27 cellular contexts compared by ENCODE assay signal in the genomic region with DNA sequence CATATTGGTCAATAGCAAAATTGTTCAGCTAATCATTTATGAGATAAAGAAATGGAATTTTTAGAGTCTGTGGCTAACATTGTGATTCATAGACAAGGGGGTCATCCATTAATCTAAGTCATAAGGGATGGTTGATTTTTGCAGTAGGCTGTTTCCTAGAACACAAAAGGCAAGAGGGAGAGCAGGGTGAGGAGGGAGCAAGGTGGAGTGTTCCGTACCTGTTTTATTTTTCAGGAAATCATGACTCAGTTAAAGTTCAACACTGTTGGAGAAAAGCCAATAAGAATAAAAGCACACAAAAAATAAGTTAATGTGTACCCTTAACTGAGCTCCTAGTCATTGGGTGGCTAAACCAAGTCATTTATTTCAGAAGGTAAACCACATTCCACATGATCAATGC.
"Had no signal": no experiment of that assay in that cellular context is flagged by ENCODE, and none has a peak within 500 bp of the region (broad histone marks: within the 10 kb centered on the region; RNA-seq: fewer than 3 reads in every experiment).

No MANE protein-coding gene starts in this region.

- H3K27me3 Mint-ChIP-seq: activated CD4-positive, alpha-beta T cell treated with anti-CD3 and anti-CD28 coated beads, Interleukin-2, amount 10 ng/mL, durations not matched to agents 24 days and 14 days; activated CD8-positive, alpha-beta T cell treated with anti-CD3 and anti-CD28 coated beads for 36 hours; activated T-helper 17 cell treated with anti-CD3 and anti-CD28 coated beads, Interleukin-2, amount 50 U/mL, for 72 hours; central memory CD8-positive, alpha-beta T cell; dendritic cell treated with granulocyte-macrophage colony-stimulating factor and Interleukin-4, amounts not matched to agents 40 ng/mL and 50 ng/mL, for 4 days; natural killer cell treated with Interleukin-12 subunit alpha and Interleukin-12 subunit beta and Interleukin-15 and Interleukin-18, amount 100 ng/mL, for 72 hours; stimulated activated memory B cell treated with anti-CD40 and anti-IgM and Interleukin-4, amounts not matched to agents 10 μg/mL and 1 μg/mL and 100 μg/mL, for 72 hours; stimulated activated naive CD8-positive, alpha-beta T cell treated with anti-CD3 and anti-CD28 coated beads, Interleukin-15, amount 100 ng/mL, for 72 hours; T-helper 17 cell; type B pancreatic cell had no signal

- H3K27ac Mint-ChIP-seq: activated CD4-positive, alpha-beta T cell treated with anti-CD3 and anti-CD28 coated beads, Interleukin-2, amount 10 ng/mL, durations not matched to agents 24 days and 14 days; activated CD8-positive, alpha-beta T cell treated with anti-CD3 and anti-CD28 coated beads for 36 hours; activated T-helper 17 cell treated with anti-CD3 and anti-CD28 coated beads, Interleukin-2, amount 50 U/mL, for 72 hours; dendritic cell treated with granulocyte-macrophage colony-stimulating factor and Interleukin-4, amounts not matched to agents 40 ng/mL and 50 ng/mL, for 4 days; natural killer cell treated with Interleukin-12 subunit alpha and Interleukin-12 subunit beta and Interleukin-15 and Interleukin-18, amount 100 ng/mL, for 72 hours; stimulated activated memory B cell treated with anti-CD40 and anti-IgM and Interleukin-4, amounts not matched to agents 10 μg/mL and 1 μg/mL and 100 μg/mL, for 72 hours; stimulated activated naive CD8-positive, alpha-beta T cell treated with anti-CD3 and anti-CD28 coated beads, Interleukin-15, amount 100 ng/mL, for 72 hours; T-helper 17 cell; type B pancreatic cell had no signal

- H3K4me3 ChIP-seq: lower lobe of right lung, ovary, prostate gland, smooth muscle cell, uterus had no signal

- H3K4me1 Mint-ChIP-seq: activated CD4-positive, alpha-beta T cell treated with anti-CD3 and anti-CD28 coated beads, Interleukin-2, amount 10 ng/mL, durations not matched to agents 24 days and 14 days; activated T-helper 17 cell treated with anti-CD3 and anti-CD28 coated beads, Interleukin-2, amount 50 U/mL, for 72 hours; central memory CD8-positive, alpha-beta T cell; stimulated activated memory B cell treated with anti-CD40 and anti-IgM and Interleukin-4, amounts not matched to agents 10 μg/mL and 1 μg/mL and 100 μg/mL, for 72 hours; stimulated activated naive CD8-positive, alpha-beta T cell treated with anti-CD3 and anti-CD28 coated beads, Interleukin-15, amount 100 ng/mL, for 72 hours; T-helper 17 cell had no signal

- H3K4me3 Mint-ChIP-seq: activated CD4-positive, alpha-beta T cell treated with anti-CD3 and anti-CD28 coated beads, Interleukin-2, amount 10 ng/mL, durations not matched to agents 24 days and 14 days; activated CD8-positive, alpha-beta T cell treated with anti-CD3 and anti-CD28 coated beads for 36 hours; activated T-cell treated with anti-CD3 and anti-CD28 coated beads, Interleukin-2, amount 50 U/mL, for 4 hours; activated T-helper 17 cell treated with anti-CD3 and anti-CD28 coated beads, Interleukin-2, amount 50 U/mL, for 72 hours; central memory CD8-positive, alpha-beta T cell; dendritic cell treated with granulocyte-macrophage colony-stimulating factor and Interleukin-4, amounts not matched to agents 40 ng/mL and 50 ng/mL, for 4 days; natural killer cell treated with Interleukin-12 subunit alpha and Interleukin-12 subunit beta and Interleukin-15 and Interleukin-18, amount 100 ng/mL, for 72 hours; stimulated activated memory B cell treated with anti-CD40 and anti-IgM and Interleukin-4, amounts not matched to agents 10 μg/mL and 1 μg/mL and 100 μg/mL, for 72 hours; stimulated activated naive CD8-positive, alpha-beta T cell treated with anti-CD3 and anti-CD28 coated beads, Interleukin-15, amount 100 ng/mL, for 72 hours; T-helper 17 cell; type B pancreatic cell had no signal

- H3K36me3 Mint-ChIP-seq: natural killer cell treated with Interleukin-12 subunit alpha and Interleukin-12 subunit beta and Interleukin-15 and Interleukin-18, amount 100 ng/mL, for 72 hours; stimulated activated memory B cell treated with anti-CD40 and anti-IgM and Interleukin-4, amounts not matched to agents 10 μg/mL and 1 μg/mL and 100 μg/mL, for 72 hours; type B pancreatic cell had no signal

- H3K9me3 Mint-ChIP-seq: activated CD4-positive, alpha-beta T cell treated with anti-CD3 and anti-CD28 coated beads, Interleukin-2, amount 10 ng/mL, durations not matched to agents 24 days and 14 days; type B pancreatic cell had no signal

- ATAC-seq: activated CD8-positive, alpha-beta T cell treated with anti-CD3 and anti-CD28 coated beads for 36 hours; activated T-cell treated with anti-CD3 and anti-CD28 coated beads, Interleukin-2, amount 50 U/mL, for 4 hours; activated T-helper 17 cell treated with anti-CD3 and anti-CD28 coated beads, Interleukin-2, amount 50 U/mL, for 72 hours; lower lobe of right lung; natural killer cell treated with Interleukin-12 subunit alpha and Interleukin-12 subunit beta and Interleukin-15 and Interleukin-18, amount 100 ng/mL, for 72 hours; stimulated activated memory B cell treated with anti-CD40 and anti-IgM and Interleukin-4, amounts not matched to agents 10 μg/mL and 1 μg/mL and 100 μg/mL, for 72 hours; stimulated activated naive CD8-positive, alpha-beta T cell treated with anti-CD3 and anti-CD28 coated beads, Interleukin-15, amount 100 ng/mL, for 72 hours; T-helper 17 cell had no signal

- DNase-seq: activated CD4-positive, alpha-beta T cell treated with anti-CD3 and anti-CD28 coated beads, Interleukin-2, amount 10 ng/mL, durations not matched to agents 24 days and 14 days; activated CD4-positive, CD25-positive, alpha-beta regulatory T cell treated with anti-CD3 and anti-CD28 coated beads, Interleukin-2, amount 50 U/mL, for 72 hours; activated CD8-positive, alpha-beta T cell treated with anti-CD3 and anti-CD28 coated beads for 36 hours; activated gamma-delta T cell treated with Interleukin-2 at 50 U/mL for 16 hours; activated naive CD4-positive, alpha-beta T cell treated with anti-CD3 and anti-CD28 coated beads, Interleukin-2, amount 50 U/mL, for 16 hours; activated T-cell treated with anti-CD3 and anti-CD28 coated beads, Interleukin-2, amount 50 U/mL, for 4 hours; amygdala; glutamatergic neuron; lower lobe of right lung; mesendoderm; ovary; stimulated activated CD4-positive, alpha-beta T cell treated with anti-CD3 and anti-CD28 coated beads, Interleukin-1b, Interleukin-23, amount 100 ng/mL, for 48 hours; stimulated activated CD4-positive, alpha-beta T cell treated with anti-CD3 and anti-CD28 coated beads, Interleukin-4, amount 100 ng/mL, for 4 hours; stimulated activated CD8-positive, alpha-beta memory T cell treated with anti-CD3 and anti-CD28 coated beads, Interleukin-4, amount 100 ng/mL, for 48 hours; stimulated activated naive CD8-positive, alpha-beta T cell treated with anti-CD3 and anti-CD28 coated beads, Interleukin-15, amount 100 ng/mL, for 72 hours; substantia nigra; T-helper 17 cell; T1000; uterus had no signal
